8 cellular contexts compared by ENCODE assay signal in genomic region chr1:204151562-204152309, GRCh38. TPM values are rescaled to one million over a fixed set of nuclear protein-coding genes. Genes with fewer than 3 reads are reported as not detected.
DNase-seq lines count a peak whose midpoint lies in the region; ATAC-seq and TF ChIP-seq lines count a peak whose summit lies in the region.

ETNK2 (minus strand) TSS chr1:204152044; CDS start chr1:204151852, 192 bp downstream.

- H3K9me3 ChIP-seq in A673 (ENCODE audit: low read depth, low read length, poor library complexity, severe bottlenecking) (no peaks in the 10 kb centered on the region), adipocyte (ENCODE audit: control insufficient read depth, low read length) (no peaks in the 10 kb centered on the region), right cardiac atrium (ENCODE audit: control insufficient read depth, low read length) (no peaks in the 10 kb centered on the region), aorta (ENCODE audit: control insufficient read depth, low read length) (no peaks in the 10 kb centered on the region)

- POLR2A ChIA-PET in A673 (lab: Charles Lee; ENCODE audit: low non-redundant PET), result interaction anchor here (0.5 kb wide), 1 partner anchor 286 kb away, joined by 3 read pairs; no protein-coding TSS in a partner anchor

- CTCF ChIA-PET in A673 (lab: Charles Lee), result interaction anchor here (0.8 kb wide), 1 partner anchor 24 kb away, joined by 3 read pairs; no protein-coding TSS in a partner anchor

- H3K27me3 ChIP-seq in A673 (replicated peaks; ENCODE audit: insufficient read depth, low read depth, low read length, poor library complexity) (no peaks in the 10 kb centered on the region), adipocyte (replicated peaks; ENCODE audit: control insufficient read depth, insufficient read depth, low read length) (peaks cover 29% of the 10 kb centered on the region), right cardiac atrium (ENCODE audit: control insufficient read depth, insufficient read depth) (no peaks in the 10 kb centered on the region), rectal smooth muscle tissue (ENCODE audit: control insufficient read depth, insufficient read depth, low read length) (no peaks in the 10 kb centered on the region), aorta (ENCODE audit: control insufficient read depth in 1 of 2, insufficient read depth in 2 of 2, low read length in 1 of 2) (no peaks in the 10 kb centered on the region)

- H3K27ac Mint-ChIP-seq in HFFc6, result no peak within 1 kb of the TSS

- peak within 1 kb of the TSS; percentile 76 for H3K4me3 Mint-ChIP-seq in HFFc6

- ATAC-seq in right cardiac atrium (peak; percentile 61 to 65), aorta (ENCODE audit: low FRiP score) (peak; percentile 67), HG02884 (IDR thresholded peaks at IDR 0.05; ENCODE audit: unreplicated experiment) (no peak)

- no peaks in the 10 kb centered on the region for H3K9me3 Mint-ChIP-seq in HFFc6

- H3K27ac ChIP-seq in A673 (ENCODE audit: low read depth, low read length, poor library complexity, severe bottlenecking) (peak within 1 kb of the TSS; percentile 70), right cardiac atrium (ENCODE audit: low read length) (no peak within 1 kb of the TSS), rectal smooth muscle tissue (ENCODE audit: low read depth, low read length) (no peak within 1 kb of the TSS), aorta (ENCODE audit: low read depth in 1 of 2, low read length in 2 of 2) (peak within 1 kb of the TSS in 1 of 2 donors; percentile 77)

- H3K4me1 Mint-ChIP-seq in HFFc6 (ENCODE audit: low read depth), result no peaks in the 10 kb centered on the region

- no peaks in the 10 kb centered on the region for H3K36me3 ChIP-seq in A673 (ENCODE audit: insufficient read depth, low read length, poor library complexity, severe bottlenecking)
- H3K36me3 ChIP-seq in adipocyte (ENCODE audit: control insufficient read depth, insufficient read depth, low read length, severe bottlenecking), result no peaks in the 10 kb centered on the region
- no peaks in the 10 kb centered on the region for H3K36me3 ChIP-seq in rectal smooth muscle tissue (ENCODE audit: control insufficient read depth, insufficient read depth, low read length)
- H3K36me3 ChIP-seq in aorta (ENCODE audit: control insufficient read depth in 1 of 2, insufficient read depth in 2 of 2, low read length in 1 of 2), result no peaks in the 10 kb centered on the region

- no TSS peak for BruUV-seq in A673 (replicated peaks; lab: Mats Ljungman, UMichigan)

- no peaks in the 10 kb centered on the region for H3K36me3 Mint-ChIP-seq in HFFc6 (ENCODE audit: low read depth)

- intact Hi-C loops in A673 (cut with micrococcal nuclease; ENCODE audit: unreplicated experiment) (no loop called here), right cardiac atrium (cut with DNase I) (no loop called here), aorta (cut with DNase I) (no loop called here)

- H3K27me3 Mint-ChIP-seq in HFFc6 (ENCODE audit: insufficient read depth), result peaks cover 21% of the 10 kb centered on the region

- H3K9ac ChIP-seq in adipocyte (ENCODE audit: low read length) (peak within 1 kb of the TSS; percentile 59), rectal smooth muscle tissue (ENCODE audit: low read length) (peak within 1 kb of the TSS; percentile 33)

- DNase-seq in A673 (ENCODE audit: low spot score) (peak; percentile 50), HFFc6 (no peak), SK-N-DZ (ENCODE audit: low spot score) (peak; percentile 30), adipocyte (ENCODE audit: low read depth) (peak; percentile 84), right cardiac atrium (peak; percentile 70 to 88 (median 87)), aorta (peak; percentile 78 to 92)

- no peak for TF ChIP-seq CTCF in A673 (conservative IDR thresholded peaks at IDR 0.05; ENCODE audit: low read depth, low read length)
- TF ChIP-seq CTCF in HFFc6 (IDR thresholded peaks at IDR 0.05), result no peak

- H3K4me3 ChIP-seq in A673 (ENCODE audit: low read depth, low read length, poor library complexity, severe bottlenecking) (peak within 1 kb of the TSS; percentile 65), adipocyte (ENCODE audit: low read length) (peak within 1 kb of the TSS; percentile 78), right cardiac atrium (ENCODE audit: low read length) (peak within 1 kb of the TSS; percentile 62), rectal smooth muscle tissue (ENCODE audit: low read length) (peak within 1 kb of the TSS; percentile 68), aorta (ENCODE audit: low read length in 2 of 2) (peak within 1 kb of the TSS; percentile 67 to 87)

- H3K4me1 ChIP-seq in A673 (ENCODE audit: insufficient read depth, low read length, poor library complexity, severe bottlenecking) (peaks cover 6% of the 10 kb centered on the region), adipocyte (ENCODE audit: control insufficient read depth, insufficient read depth, low read length) (peaks cover 6% of the 10 kb centered on the region), right cardiac atrium (ENCODE audit: control insufficient read depth, insufficient read depth, low read length) (peaks cover 3% of the 10 kb centered on the region), rectal smooth muscle tissue (ENCODE audit: control insufficient read depth, insufficient read depth, low read length) (no peaks in the 10 kb centered on the region), aorta (ENCODE audit: control insufficient read depth in 1 of 2, insufficient read depth in 2 of 2, low read length in 2 of 2) (peaks cover 0 to 1% of the 10 kb centered on the region in 2 donors)

- under 1% methylated on average over 94 of the region's 94 CpGs for WGBS in right cardiac atrium
- WGBS in aorta, 2 donors, result 0 to 1% methylated on average over 35 to 94 of the region's 94 CpGs

RNA-seq across cellular contexts. Expression of gene ETNK2, which starts in this region (rescaled TPM):
- total RNA-seq in A673 (2021), result 7.3 and 8.3 TPM in 2 replicates
- total RNA-seq in HFFc6 (2021; fragmentation: NEBNext Ultra II Directional; extraction: Animal tissue kit (Norgen Biotek cat#: 25700)), result 1 to 10 TPM; 3.1 to 6.3 (median 3.9) TPM
- polyA plus RNA-seq in SK-N-DZ (2014; cell fraction: cytosol; rRNA removed), result 5.0 and 8.2 TPM in 2 replicates
- 2.3 and 2.7 TPM in 2 replicates for polyA plus RNA-seq in SK-N-DZ (2014; cell fraction: nucleus; rRNA removed)
- total RNA-seq in right cardiac atrium, result 1 to 10 TPM; 4.5 to 7.2 (median 5.4) TPM
- 5.2 TPM for polyA plus RNA-seq in right cardiac atrium
- total RNA-seq in aorta, result 10 to 100 TPM; 15.8 to 18.0 TPM
- 10 to 100 TPM; 10.1 to 13.0 TPM for polyA plus RNA-seq in aorta
